ENCODE assay signal across 16 cellular contexts in the genomic region with DNA sequence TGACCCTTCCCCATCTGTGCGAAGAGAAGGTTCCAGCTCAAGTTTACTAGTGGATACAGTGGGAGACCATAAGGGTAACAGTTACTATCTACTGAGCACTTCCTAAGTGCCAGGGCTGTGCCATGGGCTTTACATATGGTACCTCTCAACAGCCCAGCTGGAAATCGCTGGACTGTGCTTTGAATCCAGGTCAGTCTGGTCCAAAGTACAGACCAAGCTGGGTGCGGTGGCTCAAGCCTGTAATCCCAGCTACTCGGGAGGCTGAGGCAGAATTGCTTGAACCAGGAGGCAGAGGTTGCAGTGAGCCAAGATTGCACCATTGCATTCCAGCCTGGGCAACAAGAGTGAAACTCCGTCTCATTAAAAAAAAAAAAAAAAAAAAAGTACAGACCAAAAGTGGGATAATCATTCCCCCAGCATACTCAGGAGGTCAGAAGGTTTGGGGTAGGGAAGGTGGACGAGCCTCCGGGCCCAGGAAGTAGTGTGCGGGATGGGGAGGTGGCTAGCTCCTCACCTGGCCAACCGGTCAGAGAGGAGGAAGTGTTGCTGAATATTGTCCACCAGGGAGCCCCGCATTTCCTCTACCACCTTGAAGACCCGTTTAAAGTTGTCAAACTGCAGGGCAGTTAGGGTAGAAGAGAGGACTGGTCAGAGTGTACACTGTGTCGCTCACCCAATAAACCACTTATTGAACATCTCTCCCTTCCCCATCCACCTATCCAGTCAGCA. TPM values are rescaled to one million over a fixed set of nuclear protein-coding genes. Genes with fewer than 3 reads are reported as not detected.
DNase-seq lines count a peak whose midpoint lies in the region; ATAC-seq and TF ChIP-seq lines count a peak whose summit lies in the region.
"Had no signal": no experiment of that assay in that cellular context is flagged by ENCODE, and none has a peak within 500 bp of the region (broad histone marks: within the 10 kb centered on the region; RNA-seq: fewer than 3 reads in every experiment).

No MANE protein-coding gene starts in this region.

- intact Hi-C loops in CD4-positive, alpha-beta memory T cell (cut with micrococcal nuclease): no loop called here

- H3K9me3 ChIP-seq in CD4-positive, alpha-beta memory T cell (ENCODE audit: control insufficient read depth in 1 of 2, low read length in 2 of 2): no peaks in the 10 kb centered on the region
- no peaks in the 10 kb centered on the region for H3K9me3 ChIP-seq in adipocyte (ENCODE audit: control insufficient read depth, low read length)
- H3K9me3 ChIP-seq: uterus had no signal

- no peak overlapping the region for H3K4me3 ChIP-seq in CD4-positive, alpha-beta memory T cell (ENCODE audit: low read length in 2 of 2)
- no peak overlapping the region for H3K4me3 ChIP-seq in adipocyte (ENCODE audit: low read length)
- H3K4me3 ChIP-seq: uterus had no signal

- peaks cover 24 to 69% (median 43%) of the 10 kb centered on the region in 4 donors for H3K4me1 Mint-ChIP-seq in CD4-positive, alpha-beta memory T cell
- H3K4me1 Mint-ChIP-seq in IgD-negative memory B cell (peaks cover 27 to 37% (median 31%) of the 10 kb centered on the region in 3 donors), nephron progenitor cell (peaks cover 50% of the 10 kb centered on the region)

- POLR2A ChIA-PET in CD4-positive, alpha-beta memory T cell (lab: Charles Lee; ENCODE audit: partially characterized antibody): interaction anchor here (0.7 to 17.4 kb wide), 10 partner anchors 15 to 136 kb away, joined by 3 to 435 read pairs (median 6); partner anchors contain the start of genes BANF1, C11orf68, CFL1 and DRAP1

- CTCF ChIA-PET in CD4-positive, alpha-beta memory T cell (lab: Charles Lee; ENCODE audit: partially characterized antibody): interaction anchor here (0.6 to 15.3 kb wide), 36 partner anchors 10 to 271 kb away, joined by 3 to 281 read pairs (median 8); partner anchors contain the start of genes BANF1, C11orf68, CFL1 and FOSL1

- no peak overlapping the region for H3K27ac ChIP-seq in CD4-positive, alpha-beta memory T cell (ENCODE audit: low read depth, low read length)

- no peak for DNase-seq in CD4-positive, alpha-beta memory T cell
- no peak for DNase-seq in adipocyte (ENCODE audit: low read depth)
- no peak for DNase-seq in nephron progenitor cell
- no peak for DNase-seq in dermis blood vessel endothelial cell
- DNase-seq: activated naive CD8-positive, alpha-beta T cell treated with anti-CD3 and anti-CD28 coated beads, Interleukin-2, amount 10 ng/mL, durations not matched to agents 7 days and 5 days; central memory CD4-positive, alpha-beta T cell; NCI-H1436 treated with DMSO at 0.1 percent for 48 hours; NCI-H446; retina; stimulated activated CD4-positive, alpha-beta T cell treated with anti-CD3 and anti-CD28 coated beads, Interleukin-4, amount 100 ng/mL, for 1 hour; uterus had no signal

- H3K36me3 Mint-ChIP-seq in CD4-positive, alpha-beta memory T cell: peaks cover 4 to 42% of the 10 kb centered on the region in 2 donors
- H3K36me3 Mint-ChIP-seq in IgD-negative memory B cell: no peaks in the 10 kb centered on the region
- peaks cover 33% of the 10 kb centered on the region for H3K36me3 Mint-ChIP-seq in nephron progenitor cell (ENCODE audit: low read depth)

- peaks cover 47% of the 10 kb centered on the region for H3K4me1 ChIP-seq in CD4-positive, alpha-beta memory T cell (ENCODE audit: insufficient read depth, low read length)
- H3K4me1 ChIP-seq in adipocyte (ENCODE audit: control insufficient read depth, insufficient read depth, low read length): peaks cover 31% of the 10 kb centered on the region

- no peak for TF ChIP-seq CTCF in nephron progenitor cell (IDR thresholded peaks at IDR 0.05)

- peak overlapping the region in 4 of 7 donors; percentile 57 to 99 (median 86) for H3K27ac Mint-ChIP-seq in CD4-positive, alpha-beta memory T cell
- H3K27ac Mint-ChIP-seq in IgD-negative memory B cell (peak overlapping the region in 2 of 3 donors; percentile 80 to 95), nephron progenitor cell (no peak overlapping the region)

- no peaks in the 10 kb centered on the region for H3K27me3 Mint-ChIP-seq in CD4-positive, alpha-beta memory T cell
- H3K27me3 Mint-ChIP-seq in IgD-negative memory B cell (no peaks in the 10 kb centered on the region), nephron progenitor cell (ENCODE audit: low read depth, poor library complexity) (peaks cover 17% of the 10 kb centered on the region)
- H3K27me3 Mint-ChIP-seq: activated naive CD8-positive, alpha-beta T cell treated with anti-CD3 and anti-CD28 coated beads, Interleukin-2, amount 10 ng/mL, durations not matched to agents 7 days and 5 days had no signal

- H3K27me3 ChIP-seq in CD4-positive, alpha-beta memory T cell (ENCODE audit: insufficient read depth, low read length): no peaks in the 10 kb centered on the region
- H3K27me3 ChIP-seq in adipocyte (replicated peaks; ENCODE audit: control insufficient read depth, insufficient read depth, low read length): no peaks in the 10 kb centered on the region
- H3K27me3 ChIP-seq: uterus had no signal

- H3K9me3 Mint-ChIP-seq in CD4-positive, alpha-beta memory T cell: peaks cover 0 to 1% (median 0%) of the 10 kb centered on the region in 8 donors
- H3K9me3 Mint-ChIP-seq in IgD-negative memory B cell (no peaks in the 10 kb centered on the region), nephron progenitor cell (no peaks in the 10 kb centered on the region)
- H3K9me3 Mint-ChIP-seq: activated naive CD8-positive, alpha-beta T cell treated with anti-CD3 and anti-CD28 coated beads, Interleukin-2, amount 10 ng/mL, durations not matched to agents 7 days and 5 days had no signal

- peak overlapping the region; percentile 99 for H3K9ac ChIP-seq in adipocyte (ENCODE audit: low read length)

- no peak for ATAC-seq in GM21526 (IDR thresholded peaks at IDR 0.05; ENCODE audit: low FRiP score, unreplicated experiment)
- no peak for ATAC-seq in HG03354 (IDR thresholded peaks at IDR 0.05; ENCODE audit: poor library complexity, severe bottlenecking, unreplicated experiment)
- ATAC-seq: Panc1 had no signal

- peaks cover 12% of the 10 kb centered on the region for H3K36me3 ChIP-seq in CD4-positive, alpha-beta memory T cell (ENCODE audit: insufficient read depth, low read length)
- H3K36me3 ChIP-seq in adipocyte (ENCODE audit: control insufficient read depth, insufficient read depth, low read length, severe bottlenecking): peaks cover 45% of the 10 kb centered on the region
- H3K36me3 ChIP-seq: uterus had no signal

- H3K4me3 Mint-ChIP-seq in CD4-positive, alpha-beta memory T cell: peak overlapping the region in 3 of 8 donors; percentile 7 to 23 (median 17)
- H3K4me3 Mint-ChIP-seq in IgD-negative memory B cell (peak overlapping the region in 3 of 4 donors; percentile 72 to 96 (median 89)), nephron progenitor cell (peak overlapping the region; percentile 97)

RNA-seq across cellular contexts. Expression of gene FIBP, which starts 2.3 kb away (rescaled TPM):
- 10 to 100 TPM; 39.9 to 42.1 TPM for total RNA-seq in CD4-positive, alpha-beta memory T cell
- polyA plus RNA-seq in CD4-positive, alpha-beta memory T cell: 10 to 100 TPM; 79.3 to 99.0 TPM
- polyA plus RNA-seq in IgD-negative memory B cell: 97.0 TPM
- total RNA-seq in dermis blood vessel endothelial cell: 161 and 189 TPM in 2 replicates

RNA-seq across cellular contexts. Expression of gene CCDC85B, which starts 4.5 kb away (rescaled TPM):
- 10 to 100 TPM; 22.9 to 24.9 TPM for total RNA-seq in CD4-positive, alpha-beta memory T cell
- polyA plus RNA-seq in CD4-positive, alpha-beta memory T cell: 10 to 100 TPM; 60.0 to 68.3 TPM
- 83.9 TPM for polyA plus RNA-seq in IgD-negative memory B cell
- total RNA-seq in dermis blood vessel endothelial cell: 69.3 and 163 TPM in 2 replicates

RNA-seq across cellular contexts. Expression of gene CTSW, which starts 6.3 kb away (rescaled TPM):
- 10 to 100 TPM; 30.1 to 30.4 TPM for total RNA-seq in CD4-positive, alpha-beta memory T cell
- 100 to 1,000 TPM in 1 of 2 donors, 10 to 100 TPM in 1; 80.9 to 107 TPM for polyA plus RNA-seq in CD4-positive, alpha-beta memory T cell
- 29.2 TPM for polyA plus RNA-seq in IgD-negative memory B cell
- total RNA-seq in dermis blood vessel endothelial cell: not detected in 2 replicates
- total RNA-seq: kidney epithelial cell had no signal

RNA-seq across cellular contexts. Expression of gene EFEMP2, which starts 13.4 kb away (rescaled TPM):
- 1 to 10 TPM; 6.0 to 8.3 TPM for total RNA-seq in CD4-positive, alpha-beta memory T cell
- under 1 TPM; 0.40 to 0.55 TPM for polyA plus RNA-seq in CD4-positive, alpha-beta memory T cell
- polyA plus RNA-seq in IgD-negative memory B cell: 0.29 TPM
- total RNA-seq in dermis blood vessel endothelial cell: 16.8 and 22.1 TPM in 2 replicates

RNA-seq across cellular contexts. Expression of gene FOSL1, which starts 14.2 kb away (rescaled TPM):
- total RNA-seq in CD4-positive, alpha-beta memory T cell: under 1 TPM; 0.39 to 0.79 TPM
- polyA plus RNA-seq in CD4-positive, alpha-beta memory T cell: under 1 TPM in 1 of 2 donors, not detected in 1; 0.81 TPM
- polyA plus RNA-seq in IgD-negative memory B cell: 0.79 TPM
- total RNA-seq in dermis blood vessel endothelial cell: 3.6 and 4.9 TPM in 2 replicates

Comparison
In these comparisons a context has a peak if more than half of its experiments do, and no peak if none do; other contexts are left out.
1. RNA of gene CTSW, which starts 6.3 kb away (total RNA-seq): 30.1 to 30.4 TPM in CD4-positive, alpha-beta memory T cell; not detected in dermis blood vessel endothelial cell; every median in the first group is over 10 times any median in the second.